ENCODE assay signal across 23 cellular contexts in genomic region chr2:47249931-47250330, GRCh38.
"Had no signal": no experiment of that assay in that cellular context is flagged by ENCODE, and none has a peak within 500 bp of the region (broad histone marks: within the 10 kb centered on the region; RNA-seq: fewer than 3 reads in every experiment).

No MANE protein-coding gene starts in this region.

- FAIRE-seq: endothelial cell of umbilical vein had no signal

- H3K27me3 Mint-ChIP-seq: activated naive CD4-positive, alpha-beta T cell treated with anti-CD3 and anti-CD28 coated beads, Interleukin-2, amount 50 U/mL, for 24 hours; stimulated activated naive CD8-positive, alpha-beta T cell treated with anti-CD3 and anti-CD28 coated beads, Interleukin-15, Interleukin-2, amounts not matched to agents 100 ng/mL and 50 ng/mL, for 24 hours had no signal

- H3K4me3 ChIP-seq: hepatocyte, lower lobe of right lung, ovary, prostate gland, skin epidermis, tibial artery had no signal

- H3K27ac ChIP-seq: brain microvascular endothelial cell, lower lobe of right lung, neutrophil, ovary, prostate gland, skin epidermis, tibial artery had no signal

- H3K79me2 ChIP-seq: hepatocyte had no signal

- H3K4me1 Mint-ChIP-seq: activated CD4-positive, alpha-beta memory T cell treated with anti-CD3 and anti-CD28 coated beads, Interleukin-2, amount 10 ng/mL, durations not matched to agents 7 days and 5 days; activated naive CD4-positive, alpha-beta T cell treated with anti-CD3 and anti-CD28 coated beads, Interleukin-2, amount 50 U/mL, for 24 hours; immature natural killer cell had no signal

- DNase-seq: activated CD4-positive, alpha-beta memory T cell treated with anti-CD3 and anti-CD28 coated beads, Interleukin-2, amount 10 ng/mL, durations not matched to agents 7 days and 5 days; activated CD4-positive, alpha-beta T cell treated with anti-CD3 and anti-CD28 coated beads for 48 hours; activated gamma-delta T cell; anterior cingulate cortex; effector memory CD4-positive, alpha-beta T cell; foreskin melanocyte; immature natural killer cell; lower lobe of right lung; naive thymus-derived CD4-positive, alpha-beta T cell; ovary; stimulated activated CD4-positive, alpha-beta T cell treated with anti-CD3 and anti-CD28 coated beads, Interleukin-1b, Interleukin-23, amount 100 ng/mL, for 48 hours; tibial artery had no signal

- ATAC-seq: esophagus mucosa; left lobe of liver; naive thymus-derived CD4-positive, alpha-beta T cell had no signal

- H3K27me3 ChIP-seq: brain microvascular endothelial cell, hepatocyte, neutrophil, ovary, tibial artery had no signal

- H3K9me3 Mint-ChIP-seq: activated CD4-positive, alpha-beta memory T cell treated with anti-CD3 and anti-CD28 coated beads, Interleukin-2, amount 10 ng/mL, durations not matched to agents 7 days and 5 days; activated naive CD4-positive, alpha-beta T cell treated with anti-CD3 and anti-CD28 coated beads, Interleukin-2, amount 50 U/mL, for 24 hours; activated T-helper 1 cell treated with anti-CD3 and anti-CD28 coated beads, Interleukin-12 subunit alpha, Interleukin-12 subunit beta, Interleukin-2, Interleukin-4 antibody, amounts not matched to agents 30 ng/mL and 10 ng/mL and 1 ng/mL, durations not matched to agents 14 hours and 24 hours and 36 hours; immature natural killer cell; stimulated activated naive CD8-positive, alpha-beta T cell treated with anti-CD3 and anti-CD28 coated beads, Interleukin-15, Interleukin-2, amounts not matched to agents 100 ng/mL and 50 ng/mL, for 24 hours had no signal

- H3K4me3 Mint-ChIP-seq: activated CD4-positive, alpha-beta memory T cell treated with anti-CD3 and anti-CD28 coated beads, Interleukin-2, amount 10 ng/mL, durations not matched to agents 7 days and 5 days; activated naive CD4-positive, alpha-beta T cell treated with anti-CD3 and anti-CD28 coated beads, Interleukin-2, amount 50 U/mL, for 24 hours; activated T-helper 1 cell treated with anti-CD3 and anti-CD28 coated beads, Interleukin-12 subunit alpha, Interleukin-12 subunit beta, Interleukin-2, Interleukin-4 antibody, amounts not matched to agents 30 ng/mL and 10 ng/mL and 1 ng/mL, durations not matched to agents 14 hours and 24 hours and 36 hours; immature natural killer cell; naive thymus-derived CD4-positive, alpha-beta T cell; stimulated activated naive CD8-positive, alpha-beta T cell treated with anti-CD3 and anti-CD28 coated beads, Interleukin-15, Interleukin-2, amounts not matched to agents 100 ng/mL and 50 ng/mL, for 24 hours had no signal

- H2AFZ ChIP-seq: hepatocyte had no signal

- H3K4me2 ChIP-seq: hepatocyte had no signal

- H3K27ac Mint-ChIP-seq: activated CD4-positive, alpha-beta memory T cell treated with anti-CD3 and anti-CD28 coated beads, Interleukin-2, amount 10 ng/mL, durations not matched to agents 7 days and 5 days; activated naive CD4-positive, alpha-beta T cell treated with anti-CD3 and anti-CD28 coated beads, Interleukin-2, amount 50 U/mL, for 24 hours; activated T-helper 1 cell treated with anti-CD3 and anti-CD28 coated beads, Interleukin-12 subunit alpha, Interleukin-12 subunit beta, Interleukin-2, Interleukin-4 antibody, amounts not matched to agents 30 ng/mL and 10 ng/mL and 1 ng/mL, durations not matched to agents 14 hours and 24 hours and 36 hours; immature natural killer cell; naive thymus-derived CD4-positive, alpha-beta T cell; stimulated activated naive CD8-positive, alpha-beta T cell treated with anti-CD3 and anti-CD28 coated beads, Interleukin-15, Interleukin-2, amounts not matched to agents 100 ng/mL and 50 ng/mL, for 24 hours had no signal

- H3K36me3 ChIP-seq: brain microvascular endothelial cell, lower lobe of right lung, neutrophil, ovary, prostate gland, tibial artery had no signal

- H3K36me3 Mint-ChIP-seq: activated naive CD4-positive, alpha-beta T cell treated with anti-CD3 and anti-CD28 coated beads, Interleukin-2, amount 50 U/mL, for 24 hours; immature natural killer cell; naive thymus-derived CD4-positive, alpha-beta T cell had no signal

- H3K9me3 ChIP-seq: lower lobe of right lung, neutrophil, ovary, prostate gland, tibial artery had no signal

- H3K4me1 ChIP-seq: lower lobe of right lung, prostate gland, tibial artery had no signal
